1 cellular context compared by ENCODE assay signal in genomic region chr22:41022470-41023298, GRCh38.
A peak's percentile ranks its signal among the peaks of the same experiment; 100 is the strongest.
TF ChIP-seq lines count a peak whose summit lies in the region.

No MANE protein-coding gene starts in this region.

TF ChIP-seq in HEK293, 187 proteins besides CTCF, POLR2A, EP300 and RAD21 (continued from another document and continues in another):
- TF ChIP-seq PRDM10 (tag by site-specific recombination; IDR thresholded peaks at IDR 0.05): 0 out of 2 replicates have a peak, but pooled peaks have one; percentile 47
- TF ChIP-seq ZNF660 (tag by site-specific recombination; IDR thresholded peaks at IDR 0.05): peak; percentile 34
- peak; percentile 79 for TF ChIP-seq ZXDB (tag by site-specific recombination; IDR thresholded peaks at IDR 0.05)
- TF ChIP-seq ZBTB49 (tag by site-specific recombination; IDR thresholded peaks at IDR 0.05; ENCODE audit: low read depth): no peak
- TF ChIP-seq ZNF704 (tag by site-specific recombination; IDR thresholded peaks at IDR 0.05): 0 out of 2 replicates have a peak, but pooled peaks have one; percentile 38
- peak; percentile 69; the same call in 1 of the 2 replicates for TF ChIP-seq TSHZ1 (tag by site-specific recombination; IDR thresholded peaks at IDR 0.05; ENCODE audit: borderline replicate concordance)
- TF ChIP-seq ZNF610 (tag by site-specific recombination; IDR thresholded peaks at IDR 0.05; ENCODE audit: borderline replicate concordance): peak; percentile 59; the same call in 1 of the 2 replicates
- TF ChIP-seq ZBTB20 (tag by site-specific recombination; IDR thresholded peaks at IDR 0.05): peak; percentile 99
- TF ChIP-seq MEIS1 (CRISPR knock-in tag; IDR thresholded peaks at IDR 0.05; ENCODE audit: borderline replicate concordance): no peak
- peak; percentile 66 for TF ChIP-seq PRDM4 (tag by site-specific recombination; IDR thresholded peaks at IDR 0.05)
- TF ChIP-seq KLF8 (tag by site-specific recombination; IDR thresholded peaks at IDR 0.05): peak; percentile 87
- peak; percentile 98 for TF ChIP-seq KLF17 (tag by site-specific recombination; IDR thresholded peaks at IDR 0.05)
- peak; percentile 66 for TF ChIP-seq ZNF324 (tag by site-specific recombination; IDR thresholded peaks at IDR 0.05)
- no peak; the same call in 1 of the 2 replicates for TF ChIP-seq ZNF391 (tag by site-specific recombination; IDR thresholded peaks at IDR 0.05; ENCODE audit: borderline replicate concordance, low read depth)
- no peak for TF ChIP-seq ZSCAN16 (tag by site-specific recombination; IDR thresholded peaks at IDR 0.05)
- TF ChIP-seq ZNF580 (tag by site-specific recombination; IDR thresholded peaks at IDR 0.05): no peak
- TF ChIP-seq OSR2 (tag by site-specific recombination; IDR thresholded peaks at IDR 0.05): peak; percentile 93
- peak; percentile 87 for TF ChIP-seq ZNF121 (tag by site-specific recombination; IDR thresholded peaks at IDR 0.05)
- TF ChIP-seq ZNF37A (tag by site-specific recombination; IDR thresholded peaks at IDR 0.05): no peak
- peak; percentile 88 for TF ChIP-seq ZSCAN5A (tag by site-specific recombination; IDR thresholded peaks at IDR 0.05)
- peak; percentile 48 for TF ChIP-seq WT1 (tag by site-specific recombination; IDR thresholded peaks at IDR 0.05)
- peak; percentile 74 for TF ChIP-seq TRIM28 (IDR thresholded peaks at IDR 0.05; ENCODE audit: borderline replicate concordance, low read length)
- TF ChIP-seq ZNF639 (tag by site-specific recombination; IDR thresholded peaks at IDR 0.05): 0 out of 2 replicates have a peak, but pooled peaks have one; percentile 38
- 0 out of 2 replicates have a peak, but pooled peaks have one; percentile 7 for TF ChIP-seq ZNF791 (tag by site-specific recombination; IDR thresholded peaks at IDR 0.05)
- TF ChIP-seq ZNF157 (tag by site-specific recombination; IDR thresholded peaks at IDR 0.05): no peak
- peak; percentile 44; the same call in 1 of the 2 replicates for TF ChIP-seq ZNF24 (tag by site-specific recombination; IDR thresholded peaks at IDR 0.05)
- TF ChIP-seq PRDM6 (tag by site-specific recombination; IDR thresholded peaks at IDR 0.05): peak; percentile 25
- TF ChIP-seq ZBTB17 (tag by site-specific recombination; IDR thresholded peaks at IDR 0.05): peak; percentile 95
- TF ChIP-seq MZF1 (tag by site-specific recombination; IDR thresholded peaks at IDR 0.05; ENCODE audit: borderline replicate concordance): no peak
- TF ChIP-seq GLIS1 (tag by site-specific recombination; IDR thresholded peaks at IDR 0.05): peak; percentile 88
- peak; percentile 80 for TF ChIP-seq BCL11B (tag by site-specific recombination; IDR thresholded peaks at IDR 0.05; ENCODE audit: low read depth)
- no peak for TF ChIP-seq ZNF202 (tag by site-specific recombination; IDR thresholded peaks at IDR 0.05; ENCODE audit: borderline replicate concordance)
- TF ChIP-seq PRDM1 (tag by site-specific recombination; IDR thresholded peaks at IDR 0.05): no peak
- TF ChIP-seq ZNF571 (tag by site-specific recombination; IDR thresholded peaks at IDR 0.05): no peak
- TF ChIP-seq ZSCAN30 (tag by site-specific recombination; IDR thresholded peaks at IDR 0.05): peak; percentile 96
- TF ChIP-seq ZNF398 (tag by site-specific recombination; IDR thresholded peaks at IDR 0.05): peak; percentile 95
